1 cellular context compared by ENCODE assay signal in the genomic region with DNA sequence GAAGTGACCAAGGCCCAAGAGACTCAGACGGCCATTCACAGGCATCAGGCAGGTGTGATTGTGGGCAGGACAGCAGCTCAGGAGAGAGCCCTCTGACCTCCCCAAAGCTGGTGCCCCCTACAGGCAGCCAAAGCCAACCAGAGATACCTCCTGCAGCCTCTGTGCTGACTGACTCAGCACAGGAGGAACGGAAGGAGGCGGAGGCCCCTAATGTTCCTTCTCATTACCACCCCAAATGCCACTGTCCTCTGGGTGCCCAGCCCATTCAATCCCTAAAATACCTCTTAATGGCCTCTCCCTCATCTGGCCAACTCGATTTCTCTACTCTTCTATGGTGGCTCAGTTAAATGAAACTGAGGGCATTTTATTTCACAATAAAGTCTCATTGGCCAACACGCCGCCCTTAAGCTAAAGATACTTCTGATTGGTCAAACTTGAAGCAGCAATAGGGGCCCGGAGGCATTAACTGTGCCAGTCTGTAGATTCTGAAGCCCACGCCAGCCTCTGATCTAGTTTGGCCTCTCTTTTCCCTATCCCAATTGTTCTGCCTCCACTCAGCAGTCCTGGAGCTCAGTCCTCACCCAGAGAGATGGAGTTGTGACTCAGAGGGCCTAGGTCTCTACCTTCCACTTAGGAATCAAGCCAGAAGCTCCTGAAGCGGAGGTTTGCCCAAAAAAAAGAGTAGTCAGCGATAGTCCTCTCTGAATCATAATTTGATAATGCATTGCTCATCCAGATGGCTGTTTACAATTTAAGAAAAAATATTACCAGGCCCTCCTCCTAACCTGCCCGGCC.
A peak's percentile ranks its signal among the peaks of the same experiment; 100 is the strongest.
TF ChIP-seq lines count a peak whose summit lies in the region.

No MANE protein-coding gene starts in this region.

TF ChIP-seq in GM12878, 131 proteins besides CTCF, POLR2A, EP300 and RAD21 (continues in another document):
- TF ChIP-seq HSF1 (IDR thresholded peaks at IDR 0.05; ENCODE audit: low read depth, low read length) (no peak), ZNF622 (IDR thresholded peaks at IDR 0.05) (no peak), ASH2L (IDR thresholded peaks at IDR 0.05; ENCODE audit: borderline replicate concordance, low read depth) (no peak), MYC (IDR thresholded peaks at IDR 0.05; ENCODE audit: insufficient read depth, insufficient read length, insufficient replicate concordance, low read length, severe bottlenecking) (no peak), PAX8 (IDR thresholded peaks at IDR 0.05) (no peak), SUZ12 (IDR thresholded peaks at IDR 0.05; ENCODE audit: unreplicated experiment) (no peak), FOXM1 (IDR thresholded peaks at IDR 0.05; ENCODE audit: low read depth, low read length) (peak; percentile 13; the same call in 1 of the 2 replicates), CBX3 (IDR thresholded peaks at IDR 0.05; ENCODE audit: borderline replicate concordance, low read depth) (no peak), IRF5 (IDR thresholded peaks at IDR 0.05; ENCODE audit: borderline replicate concordance) (no peak), FOXK2 (IDR thresholded peaks at IDR 0.05) (no peak), ZNF217 (IDR thresholded peaks at IDR 0.05) (no peak), CREM (IDR thresholded peaks at IDR 0.05; ENCODE audit: low read depth) (peak; percentile 31; the same call in 1 of the 2 replicates), RFX5 (IDR thresholded peaks at IDR 0.05; ENCODE audit: low read depth, low read length) (no peak), E2F4 (IDR thresholded peaks at IDR 0.05; ENCODE audit: low read depth, low read length) (no peak), ATF7 (IDR thresholded peaks at IDR 0.05; ENCODE audit: low read depth) (no peak), SREBF1 (IDR thresholded peaks at IDR 0.05; ENCODE audit: low read length) (no peak), BRCA1 (IDR thresholded peaks at IDR 0.05; ENCODE audit: low read depth, low read length) (no peak), GATAD2B (conservative IDR thresholded peaks at IDR 0.05; ENCODE audit: low read depth) (no peak), BCLAF1 (IDR thresholded peaks at IDR 0.05) (no peak), SP1 (IDR thresholded peaks at IDR 0.05; ENCODE audit: low read depth, low read length) (no peak), JUNB (IDR thresholded peaks at IDR 0.05) (no peak), IRF4 (IDR thresholded peaks at IDR 0.05; ENCODE audit: low read depth, low read length) (0 out of 2 replicates have a peak, but pooled peaks have one; percentile 21), ZBTB4 (CRISPR knock-in tag; IDR thresholded peaks at IDR 0.05) (0 out of 2 replicates have a peak, but pooled peaks have one; percentile 28), RAD51 (IDR thresholded peaks at IDR 0.05) (no peak)
- TF ChIP-seq, protein P1, sequence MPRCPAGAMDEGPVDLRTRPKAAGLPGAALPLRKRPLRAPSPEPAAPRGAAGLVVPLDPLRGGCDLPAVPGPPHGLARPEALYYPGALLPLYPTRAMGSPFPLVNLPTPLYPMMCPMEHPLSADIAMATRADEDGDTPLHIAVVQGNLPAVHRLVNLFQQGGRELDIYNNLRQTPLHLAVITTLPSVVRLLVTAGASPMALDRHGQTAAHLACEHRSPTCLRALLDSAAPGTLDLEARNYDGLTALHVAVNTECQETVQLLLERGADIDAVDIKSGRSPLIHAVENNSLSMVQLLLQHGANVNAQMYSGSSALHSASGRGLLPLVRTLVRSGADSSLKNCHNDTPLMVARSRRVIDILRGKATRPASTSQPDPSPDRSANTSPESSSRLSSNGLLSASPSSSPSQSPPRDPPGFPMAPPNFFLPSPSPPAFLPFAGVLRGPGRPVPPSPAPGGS (IDR thresholded peaks at IDR 0.05; ENCODE audit: borderline replicate concordance, insufficient read depth, low read depth, low read length, poor library complexity, severe bottlenecking): no peak
- TF ChIP-seq, protein P2, sequence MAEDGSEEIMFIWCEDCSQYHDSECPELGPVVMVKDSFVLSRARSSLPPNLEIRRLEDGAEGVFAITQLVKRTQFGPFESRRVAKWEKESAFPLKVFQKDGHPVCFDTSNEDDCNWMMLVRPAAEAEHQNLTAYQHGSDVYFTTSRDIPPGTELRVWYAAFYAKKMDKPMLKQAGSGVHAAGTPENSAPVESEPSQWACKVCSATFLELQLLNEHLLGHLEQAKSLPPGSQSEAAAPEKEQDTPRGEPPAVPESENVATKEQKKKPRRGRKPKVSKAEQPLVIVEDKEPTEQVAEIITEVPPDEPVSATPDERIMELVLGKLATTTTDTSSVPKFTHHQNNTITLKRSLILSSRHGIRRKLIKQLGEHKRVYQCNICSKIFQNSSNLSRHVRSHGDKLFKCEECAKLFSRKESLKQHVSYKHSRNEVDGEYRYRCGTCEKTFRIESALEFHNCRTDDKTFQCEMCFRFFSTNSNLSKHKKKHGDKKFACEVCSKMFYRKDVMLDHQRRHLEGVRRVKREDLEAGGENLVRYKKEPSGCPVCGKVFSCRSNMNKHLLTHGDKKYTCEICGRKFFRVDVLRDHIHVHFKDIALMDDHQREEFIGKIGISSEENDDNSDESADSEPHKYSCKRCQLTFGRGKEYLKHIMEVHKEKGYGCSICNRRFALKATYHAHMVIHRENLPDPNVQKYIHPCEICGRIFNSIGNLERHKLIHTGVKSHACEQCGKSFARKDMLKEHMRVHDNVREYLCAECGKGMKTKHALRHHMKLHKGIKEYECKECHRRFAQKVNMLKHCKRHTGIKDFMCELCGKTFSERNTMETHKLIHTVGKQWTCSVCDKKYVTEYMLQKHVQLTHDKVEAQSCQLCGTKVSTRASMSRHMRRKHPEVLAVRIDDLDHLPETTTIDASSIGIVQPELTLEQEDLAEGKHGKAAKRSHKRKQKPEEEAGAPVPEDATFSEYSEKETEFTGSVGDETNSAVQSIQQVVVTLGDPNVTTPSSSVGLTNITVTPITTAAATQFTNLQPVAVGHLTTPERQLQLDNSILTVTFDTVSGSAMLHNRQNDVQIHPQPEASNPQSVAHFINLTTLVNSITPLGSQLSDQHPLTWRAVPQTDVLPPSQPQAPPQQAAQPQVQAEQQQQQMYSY (CRISPR knock-in tag; IDR thresholded peaks at IDR 0.05): no peak
- TF ChIP-seq, protein P3, sequence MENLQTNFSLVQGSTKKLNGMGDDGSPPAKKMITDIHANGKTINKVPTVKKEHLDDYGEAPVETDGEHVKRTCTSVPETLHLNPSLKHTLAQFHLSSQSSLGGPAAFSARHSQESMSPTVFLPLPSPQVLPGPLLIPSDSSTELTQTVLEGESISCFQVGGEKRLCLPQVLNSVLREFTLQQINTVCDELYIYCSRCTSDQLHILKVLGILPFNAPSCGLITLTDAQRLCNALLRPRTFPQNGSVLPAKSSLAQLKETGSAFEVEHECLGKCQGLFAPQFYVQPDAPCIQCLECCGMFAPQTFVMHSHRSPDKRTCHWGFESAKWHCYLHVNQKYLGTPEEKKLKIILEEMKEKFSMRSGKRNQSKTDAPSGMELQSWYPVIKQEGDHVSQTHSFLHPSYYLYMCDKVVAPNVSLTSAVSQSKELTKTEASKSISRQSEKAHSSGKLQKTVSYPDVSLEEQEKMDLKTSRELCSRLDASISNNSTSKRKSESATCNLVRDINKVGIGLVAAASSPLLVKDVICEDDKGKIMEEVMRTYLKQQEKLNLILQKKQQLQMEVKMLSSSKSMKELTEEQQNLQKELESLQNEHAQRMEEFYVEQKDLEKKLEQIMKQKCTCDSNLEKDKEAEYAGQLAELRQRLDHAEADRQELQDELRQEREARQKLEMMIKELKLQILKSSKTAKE (IDR thresholded peaks at IDR 0.05; ENCODE audit: low read depth, poor library complexity, severe bottlenecking): peak; percentile 56
- TF ChIP-seq, protein P4, sequence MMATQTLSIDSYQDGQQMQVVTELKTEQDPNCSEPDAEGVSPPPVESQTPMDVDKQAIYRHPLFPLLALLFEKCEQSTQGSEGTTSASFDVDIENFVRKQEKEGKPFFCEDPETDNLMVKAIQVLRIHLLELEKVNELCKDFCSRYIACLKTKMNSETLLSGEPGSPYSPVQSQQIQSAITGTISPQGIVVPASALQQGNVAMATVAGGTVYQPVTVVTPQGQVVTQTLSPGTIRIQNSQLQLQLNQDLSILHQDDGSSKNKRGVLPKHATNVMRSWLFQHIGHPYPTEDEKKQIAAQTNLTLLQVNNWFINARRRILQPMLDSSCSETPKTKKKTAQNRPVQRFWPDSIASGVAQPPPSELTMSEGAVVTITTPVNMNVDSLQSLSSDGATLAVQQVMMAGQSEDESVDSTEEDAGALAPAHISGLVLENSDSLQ (IDR thresholded peaks at IDR 0.05): peak; percentile 25; the same call in 1 of the 2 replicates
- TF ChIP-seq, protein P5, sequence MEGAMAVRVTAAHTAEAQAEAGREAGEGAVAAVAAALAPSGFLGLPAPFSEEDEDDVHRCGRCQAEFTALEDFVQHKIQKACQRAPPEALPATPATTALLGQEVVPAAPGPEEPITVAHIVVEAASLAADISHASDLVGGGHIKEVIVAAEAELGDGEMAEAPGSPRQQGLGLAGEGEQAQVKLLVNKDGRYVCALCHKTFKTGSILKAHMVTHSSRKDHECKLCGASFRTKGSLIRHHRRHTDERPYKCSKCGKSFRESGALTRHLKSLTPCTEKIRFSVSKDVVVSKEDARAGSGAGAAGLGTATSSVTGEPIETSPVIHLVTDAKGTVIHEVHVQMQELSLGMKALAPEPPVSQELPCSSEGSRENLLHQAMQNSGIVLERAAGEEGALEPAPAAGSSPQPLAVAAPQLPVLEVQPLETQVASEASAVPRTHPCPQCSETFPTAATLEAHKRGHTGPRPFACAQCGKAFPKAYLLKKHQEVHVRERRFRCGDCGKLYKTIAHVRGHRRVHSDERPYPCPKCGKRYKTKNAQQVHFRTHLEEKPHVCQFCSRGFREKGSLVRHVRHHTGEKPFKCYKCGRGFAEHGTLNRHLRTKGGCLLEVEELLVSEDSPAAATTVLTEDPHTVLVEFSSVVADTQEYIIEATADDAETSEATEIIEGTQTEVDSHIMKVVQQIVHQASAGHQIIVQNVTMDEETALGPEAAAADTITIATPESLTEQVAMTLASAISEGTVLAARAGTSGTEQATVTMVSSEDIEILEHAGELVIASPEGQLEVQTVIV (IDR thresholded peaks at IDR 0.05; ENCODE audit: borderline replicate concordance, partially characterized antibody): no peak
